Comparison of ENCODE assay signal across 11 cellular contexts in genomic region chr2:66426250-66427064, GRCh38. TPM values are rescaled to one million over a fixed set of nuclear protein-coding genes. Genes with fewer than 3 reads are reported as not detected.
DNase-seq lines count a peak whose midpoint lies in the region; ATAC-seq and TF ChIP-seq lines count a peak whose summit lies in the region.
"Had no signal": no experiment of that assay in that cellular context is flagged by ENCODE, and none has a peak within 500 bp of the region (broad histone marks: within the 10 kb centered on the region; RNA-seq: fewer than 3 reads in every experiment).

No MANE protein-coding gene starts in this region.

- POLR2A ChIA-PET in AG04450 (lab: Yijun Ruan, JAX) = no interaction called here

- CTCF ChIA-PET in AG04450 (lab: Charles Lee) = interaction anchor here (1.3 to 2.2 kb wide), 3 partner anchors 22 to 1414 kb away, joined by 3 to 8 read pairs (median 4); no protein-coding TSS in a partner anchor

- no peaks in the 10 kb centered on the region for H3K79me2 ChIP-seq in parathyroid adenoma

- DNase-seq in AG04450 (ENCODE audit: low read depth, low spot score) (no peak), NCI-H69 (lab: John Stamatoyannopoulos, UW) (peak; percentile 53), foreskin fibroblast (peak in 1 of 2 donors; percentile 23), AG20443 (ENCODE audit: low spot score) (no peak), cortex of kidney (lab: John Stamatoyannopoulos, UW) (no peak)
- no peak for DNase-seq in central memory CD4-positive, alpha-beta T cell
- DNase-seq: activated CD4-positive, alpha-beta T cell treated with anti-CD3 and anti-CD28 coated beads for 4 hours; CD8-positive, alpha-beta T cell; OCI-M1 had no signal

- no peak overlapping the region for H3K9ac ChIP-seq in parathyroid adenoma

- no peaks in the 10 kb centered on the region for H3K27me3 ChIP-seq in AG04450 (ENCODE audit: control insufficient read depth, insufficient read depth, low read length)
- no peaks in the 10 kb centered on the region for H3K27me3 ChIP-seq in parathyroid adenoma (ENCODE audit: control insufficient read depth, insufficient read depth, low read length)

- no peak for ATAC-seq in HG03196 (IDR thresholded peaks at IDR 0.05; ENCODE audit: unreplicated experiment)
- ATAC-seq: CD8-positive, alpha-beta T cell had no signal

- H3K27ac ChIP-seq in AG04450 (ENCODE audit: low read depth, low read length) (no peak overlapping the region), parathyroid adenoma (no peak overlapping the region)

- H3K4me2 ChIP-seq in parathyroid adenoma (ENCODE audit: low read length) = peak overlapping the region; percentile 82

- H3K4me1 ChIP-seq in parathyroid adenoma = peaks cover 3% of the 10 kb centered on the region

- peak overlapping the region; percentile 63 for H3K4me3 ChIP-seq in AG04450 (ENCODE audit: low read depth, low read length)
- peak overlapping the region; percentile 38 to 62 for H3K4me3 ChIP-seq in foreskin fibroblast (ENCODE audit: low read depth in 1 of 2, low read length in 2 of 2)
- H3K4me3 ChIP-seq in parathyroid adenoma (ENCODE audit: low read depth, low read length) = peak overlapping the region; percentile 55

- H3K9me3 ChIP-seq in AG04450 (ENCODE audit: control insufficient read depth, insufficient read depth, low read length) = peaks cover 3% of the 10 kb centered on the region; the same call in 1 of the 2 replicates
- no peaks in the 10 kb centered on the region for H3K9me3 ChIP-seq in parathyroid adenoma (ENCODE audit: control insufficient read depth, low read length)

- H2AFZ ChIP-seq in parathyroid adenoma = no peak overlapping the region

- TF ChIP-seq CTCF in AG04450 (IDR thresholded peaks at IDR 0.05; ENCODE audit: low read depth, low read length) (no peak), foreskin fibroblast (IDR thresholded peaks at IDR 0.05; ENCODE audit: low read depth, low read length) (no peak), parathyroid adenoma (IDR thresholded peaks at IDR 0.05) (no peak)

- H3K36me3 ChIP-seq in parathyroid adenoma (ENCODE audit: control insufficient read depth, insufficient read depth, low read length) = no peaks in the 10 kb centered on the region

RNA-seq across cellular contexts. Expression of gene MEIS1, which starts 8.5 kb away (rescaled TPM):
- 87.2 and 107 TPM in 2 replicates for polyA plus RNA-seq in AG04450 (2011; rRNA removed)
- 505 and 558 TPM in 2 replicates for polyA minus RNA-seq in AG04450 (2011; rRNA and poly(A)+ RNA removed)
